Comparison of ENCODE assay signal across 1 cellular context in genomic region chr13:31074750-31075149, GRCh38.
TF ChIP-seq lines count a peak whose summit lies in the region.

No MANE protein-coding gene starts in this region.

TF ChIP-seq in GM23338, 12 proteins besides CTCF, POLR2A, EP300 and RAD21 (continued from another document):
- TF ChIP-seq ZNF462 (CRISPR knock-in tag; IDR thresholded peaks at IDR 0.05) (no peak), JUNB (IDR thresholded peaks at IDR 0.05; ENCODE audit: unreplicated experiment) (no peak), ZNF331 (CRISPR knock-in tag; IDR thresholded peaks at IDR 0.05; ENCODE audit: low read depth) (no peak), STAT1 (IDR thresholded peaks at IDR 0.05; ENCODE audit: unreplicated experiment) (no peak), REST (IDR thresholded peaks at IDR 0.05; ENCODE audit: unreplicated experiment) (no peak), EZH2phosphoT487 (IDR thresholded peaks at IDR 0.05; ENCODE audit: unreplicated experiment) (no peak), CREB1 (CRISPR knock-in tag; IDR thresholded peaks at IDR 0.05; ENCODE audit: low read depth) (no peak), NANOG (IDR thresholded peaks at IDR 0.05; ENCODE audit: borderline replicate concordance) (no peak), ETS1 (IDR thresholded peaks at IDR 0.05) (no peak), POLR2AphosphoS5 (IDR thresholded peaks at IDR 0.05; ENCODE audit: low read depth) (no peak), EZH2 (IDR thresholded peaks at IDR 0.05; ENCODE audit: low read depth, unreplicated experiment) (no peak)
